Comparison of ENCODE assay signal across 1 cellular context in the genomic region with DNA sequence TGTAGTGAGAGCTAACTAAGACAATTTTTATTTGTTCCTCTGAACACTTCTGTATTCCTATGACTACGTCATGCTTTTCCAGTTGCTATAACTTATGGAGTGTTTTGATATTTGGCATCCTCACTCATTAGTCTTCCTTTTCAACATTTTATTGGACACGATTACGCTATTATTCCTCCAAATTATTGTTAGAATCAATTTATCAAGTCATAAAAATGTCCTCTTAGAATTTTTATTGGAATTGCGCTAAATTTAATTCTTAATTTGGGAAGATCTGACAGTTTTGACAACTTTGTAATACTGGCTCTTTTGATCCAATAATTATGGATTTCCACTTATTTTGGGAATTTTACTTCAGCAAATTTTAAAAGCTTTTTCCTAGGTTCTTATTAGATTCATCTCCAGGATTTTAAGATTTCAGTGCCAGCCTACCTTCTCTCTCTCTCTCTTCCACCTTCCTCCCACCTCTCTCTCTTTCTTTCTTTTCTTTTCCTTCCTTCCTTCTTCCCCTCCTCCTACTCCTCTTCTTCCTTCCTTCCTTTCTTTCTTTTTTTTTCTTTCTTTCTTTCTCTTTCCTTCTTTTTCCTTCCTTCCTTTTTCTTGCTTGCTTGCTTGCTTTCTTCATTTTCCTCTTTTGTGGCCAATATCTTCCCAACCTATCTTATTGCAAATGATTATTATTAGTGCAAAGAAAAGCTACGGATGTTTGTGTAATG.
TF ChIP-seq lines count a peak whose summit lies in the region.

No MANE protein-coding gene starts in this region.

TF ChIP-seq in endothelial cell of umbilical vein, 7 proteins besides CTCF, POLR2A, EP300 and RAD21:
- TF ChIP-seq GATA2 (IDR thresholded peaks at IDR 0.05; ENCODE audit: insufficient read depth, insufficient read length, low read depth, low read length) (no peak), EZH2 (IDR thresholded peaks at IDR 0.05; ENCODE audit: borderline replicate concordance, low read depth, low read length, severe bottlenecking) (no peak), JUN (IDR thresholded peaks at IDR 0.05; ENCODE audit: borderline replicate concordance, insufficient read depth, insufficient read length, low read depth) (no peak), POLR2AphosphoS5 (IDR thresholded peaks at IDR 0.05; ENCODE audit: insufficient read depth, low read depth, low read length) (no peak), FOS (IDR thresholded peaks at IDR 0.05; ENCODE audit: borderline replicate concordance, insufficient read depth, low read length) (no peak), MYC (IDR thresholded peaks at IDR 0.05; ENCODE audit: low read depth, low read length) (no peak)
- TF ChIP-seq, protein P1, sequence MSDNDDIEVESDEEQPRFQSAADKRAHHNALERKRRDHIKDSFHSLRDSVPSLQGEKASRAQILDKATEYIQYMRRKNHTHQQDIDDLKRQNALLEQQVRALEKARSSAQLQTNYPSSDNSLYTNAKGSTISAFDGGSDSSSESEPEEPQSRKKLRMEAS (IDR thresholded peaks at IDR 0.05; ENCODE audit: insufficient read depth, insufficient read length): no peak
TF ChIP-seq in endothelial cell of umbilical vein: peak in this region for 0.
